12 cellular contexts compared by ENCODE assay signal in the genomic region with DNA sequence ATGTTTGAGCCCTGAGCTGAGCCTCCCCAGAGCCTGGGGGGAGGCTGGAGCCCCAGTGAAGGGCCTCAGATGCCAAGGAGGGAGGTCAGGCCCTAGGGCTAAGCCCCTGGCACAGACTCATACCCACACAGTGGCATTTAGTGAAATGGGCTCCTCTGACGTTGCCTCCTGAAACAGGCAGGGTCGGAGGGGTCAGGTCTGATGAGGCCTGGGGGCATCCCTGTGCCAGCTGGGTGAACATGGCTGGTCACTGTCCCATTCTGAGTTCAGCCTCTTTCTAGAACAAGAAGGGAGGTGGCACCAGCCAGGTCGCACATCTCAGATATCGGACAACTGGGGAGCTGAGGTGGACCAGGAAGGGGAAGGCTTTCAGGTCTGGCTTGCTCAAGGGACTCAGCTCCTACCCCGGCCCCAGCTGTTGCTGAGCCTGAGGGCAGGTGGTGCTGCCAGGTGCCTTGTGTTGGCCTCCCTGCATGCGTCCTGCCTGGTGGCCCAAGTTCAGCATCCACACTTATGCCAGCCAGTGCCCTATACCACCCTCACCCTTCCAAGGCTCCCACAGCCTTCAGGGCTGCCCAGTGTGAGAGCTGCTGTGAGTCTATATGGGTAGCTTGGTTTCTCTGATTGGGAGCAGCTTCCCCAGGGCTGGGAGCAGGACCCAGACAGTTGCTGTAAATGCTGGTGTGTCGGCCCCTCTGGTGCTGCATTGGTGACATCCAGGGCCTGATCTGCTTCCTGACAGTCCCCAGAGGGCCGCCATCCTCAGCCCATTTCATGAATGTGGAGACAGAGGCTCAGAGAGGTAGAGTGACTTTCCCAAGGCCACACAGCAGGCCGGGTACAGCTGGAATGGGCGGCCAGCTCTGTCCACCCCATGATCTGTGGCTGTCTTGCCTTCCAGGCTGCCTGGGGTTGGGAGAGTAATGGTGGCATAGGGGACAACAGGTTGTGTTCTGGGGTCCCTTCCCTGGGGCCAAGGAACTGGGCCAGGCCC. TPM values are rescaled to one million over a fixed set of nuclear protein-coding genes. Genes with fewer than 3 reads are reported as not detected.
DNase-seq lines count a peak whose midpoint lies in the region; ATAC-seq and TF ChIP-seq lines count a peak whose summit lies in the region.
"Had no signal": no experiment of that assay in that cellular context is flagged by ENCODE, and none has a peak within 500 bp of the region (broad histone marks: within the 10 kb centered on the region; RNA-seq: fewer than 3 reads in every experiment).

No MANE protein-coding gene starts in this region.

- H3K9me3 ChIP-seq in DOHH2 (ENCODE audit: control insufficient read depth, insufficient read depth, low read length) (no peaks in the 10 kb centered on the region), OCI-LY7 (ENCODE audit: low read length) (no peaks in the 10 kb centered on the region), stomach smooth muscle (ENCODE audit: control insufficient read depth in 2 of 2, low read length in 2 of 2) (no peaks in the 10 kb centered on the region), A673 (ENCODE audit: low read depth, low read length, poor library complexity, severe bottlenecking) (no peaks in the 10 kb centered on the region)
- H3K9me3 ChIP-seq: psoas muscle had no signal

- intact Hi-C loops in OCI-LY7 (cut with micrococcal nuclease; ENCODE audit: unreplicated experiment) (no loop called here), A673 (cut with micrococcal nuclease; ENCODE audit: unreplicated experiment) (loop anchor here (2.0 kb wide), 1 partner anchor 111 kb away; no protein-coding TSS in a partner anchor)

- H3K9ac ChIP-seq in stomach smooth muscle (ENCODE audit: low read length in 2 of 2): no peak overlapping the region

- H3K79me2 ChIP-seq in DOHH2 (ENCODE audit: control insufficient read depth, low read length) (no peaks in the 10 kb centered on the region), OCI-LY7 (ENCODE audit: insufficient read depth, low read depth, low read length) (no peaks in the 10 kb centered on the region)

- H3K4me2 ChIP-seq in DOHH2 (ENCODE audit: low read length) (peak overlapping the region; percentile 50; the same call in 1 of the 2 replicates), OCI-LY7 (ENCODE audit: low read length) (peak overlapping the region; percentile 57; the same call in 1 of the 2 replicates)

- no TSS peak for BruUV-seq in OCI-LY7 (replicated peaks; lab: Mats Ljungman, UMichigan)
- BruUV-seq in A673 (replicated peaks; lab: Mats Ljungman, UMichigan): no TSS peak

- POLR2A ChIA-PET in OCI-LY7 (lab: Charles Lee): no interaction called here
- POLR2A ChIA-PET in A673 (lab: Charles Lee; ENCODE audit: low non-redundant PET): interaction anchor here (0.6 kb wide), 2 partner anchors 47 to 146 kb away, joined by 3 to 7 read pairs; a partner anchor contains a TSS

- no peak for TF ChIP-seq CTCF in DOHH2 (IDR thresholded peaks at IDR 0.05; ENCODE audit: low read depth, low read length, poor library complexity, severe bottlenecking)
- no peak for TF ChIP-seq CTCF in OCI-LY7 (conservative IDR thresholded peaks at IDR 0.05; ENCODE audit: low read length)
- no peak for TF ChIP-seq CTCF in A673 (conservative IDR thresholded peaks at IDR 0.05; ENCODE audit: low read depth, low read length)

- H3K4me3 ChIP-seq in DOHH2 (ENCODE audit: low read length) (no peak overlapping the region), OCI-LY7 (ENCODE audit: low read depth, low read length, poor library complexity, severe bottlenecking) (no peak overlapping the region), stomach smooth muscle (ENCODE audit: low read length in 2 of 2) (no peak overlapping the region), A673 (ENCODE audit: low read depth, low read length, poor library complexity, severe bottlenecking) (no peak overlapping the region)
- H3K4me3 ChIP-seq: psoas muscle had no signal

- no peaks in the 10 kb centered on the region for H3F3A ChIP-seq in DOHH2 (ENCODE audit: control insufficient read depth, insufficient read depth)

- H3K36me3 ChIP-seq in DOHH2 (ENCODE audit: control insufficient read depth, low read length): no peaks in the 10 kb centered on the region
- no peaks in the 10 kb centered on the region for H3K36me3 ChIP-seq in OCI-LY7 (ENCODE audit: insufficient read depth, low read length)
- H3K36me3 ChIP-seq in stomach smooth muscle (ENCODE audit: control insufficient read depth in 2 of 2, insufficient read depth in 2 of 2, low read length in 2 of 2): peaks cover 0 to 5% of the 10 kb centered on the region in 2 donors
- H3K36me3 ChIP-seq in A673 (ENCODE audit: insufficient read depth, low read length, poor library complexity, severe bottlenecking): peaks cover 9% of the 10 kb centered on the region

- H3K27ac ChIP-seq in DOHH2 (ENCODE audit: low read depth, low read length) (no peak overlapping the region), OCI-LY7 (ENCODE audit: low read depth, low read length, poor library complexity, severe bottlenecking) (no peak overlapping the region), stomach smooth muscle (ENCODE audit: low read length) (peak overlapping the region; percentile 82), A673 (ENCODE audit: low read depth, low read length, poor library complexity, severe bottlenecking) (no peak overlapping the region)

- H3K9me2 ChIP-seq in DOHH2 (replicated peaks; ENCODE audit: control insufficient read depth, low read length) (no peaks in the 10 kb centered on the region), OCI-LY7 (ENCODE audit: insufficient read depth, low read length) (no peaks in the 10 kb centered on the region)

- no peak for ATAC-seq in HG02884 (IDR thresholded peaks at IDR 0.05; ENCODE audit: unreplicated experiment)
- no peak for ATAC-seq in activated CD4-positive, CD25-positive, alpha-beta regulatory T cell treated with anti-CD3 and anti-CD28 coated beads, Interleukin-2, amount 50 U/mL, for 24 hours

- CTCF ChIA-PET in OCI-LY7 (lab: Charles Lee; ENCODE audit: unreplicated experiment) (interaction anchor here (0.7 to 2.4 kb wide), 5 partner anchors 7 to 123 kb away, joined by 3 to 16 read pairs (median 5); no protein-coding TSS in a partner anchor), A673 (lab: Charles Lee) (interaction anchor here (1.5 to 1.8 kb wide), 2 partner anchors 111 to 122 kb away, joined by 4 to 13 read pairs; no protein-coding TSS in a partner anchor)

- H4K20me1 ChIP-seq in DOHH2 (ENCODE audit: control insufficient read depth, insufficient read depth, low read depth, low read length) (no peaks in the 10 kb centered on the region), OCI-LY7 (ENCODE audit: insufficient read depth, low read length) (no peaks in the 10 kb centered on the region)

- no peak for DNase-seq in OCI-LY7 (ENCODE audit: low spot score)
- DNase-seq in fibroblast of peridontal ligament (ENCODE audit: extremely low read depth): peak; percentile 29
- DNase-seq in midbrain (lab: John Stamatoyannopoulos, UW): no peak
- DNase-seq in A673 (ENCODE audit: low spot score): no peak
- DNase-seq: DMS79 treated with DMSO at 0.1 percent for 48 hours, natural killer cell, NCI-H2081 treated with DMSO at 0.1 percent for 48 hours, psoas muscle had no signal

- H3K4me1 ChIP-seq in DOHH2 (ENCODE audit: control insufficient read depth, low read length) (peaks cover 5% of the 10 kb centered on the region; the same call in 1 of the 2 replicates), OCI-LY7 (ENCODE audit: insufficient read depth, low read length, poor library complexity, severe bottlenecking) (peaks cover 6% of the 10 kb centered on the region), stomach smooth muscle (ENCODE audit: control insufficient read depth, insufficient read depth, low read length) (peaks cover 53% of the 10 kb centered on the region), A673 (ENCODE audit: insufficient read depth, low read length, poor library complexity, severe bottlenecking) (no peaks in the 10 kb centered on the region)

- no peak overlapping the region; the same call in 1 of the 2 replicates for H2AFZ ChIP-seq in OCI-LY7 (ENCODE audit: low read length)

- no peaks in the 10 kb centered on the region for H3K27me3 ChIP-seq in DOHH2 (ENCODE audit: control insufficient read depth, low read length)
- H3K27me3 ChIP-seq in stomach smooth muscle (ENCODE audit: control insufficient read depth in 1 of 2, insufficient read depth in 2 of 2, low read length in 2 of 2): no peaks in the 10 kb centered on the region
- H3K27me3 ChIP-seq in A673 (replicated peaks; ENCODE audit: insufficient read depth, low read depth, low read length, poor library complexity): no peaks in the 10 kb centered on the region

RNA-seq across cellular contexts. Expression of a gene that starts 32.8 kb away (rescaled TPM):
- 0.90 and 3.3 TPM in 2 replicates for total RNA-seq in OCI-LY7 (2014; rRNA removed; shearing (Covaris generic))
- total RNA-seq in OCI-LY7 (2022) (10.5 and 16.4 TPM in 2 replicates), A673 (2021) (2.0 and 4.0 TPM in 2 replicates)
